Comparison of ENCODE assay signal across 17 cellular contexts in the genomic region with DNA sequence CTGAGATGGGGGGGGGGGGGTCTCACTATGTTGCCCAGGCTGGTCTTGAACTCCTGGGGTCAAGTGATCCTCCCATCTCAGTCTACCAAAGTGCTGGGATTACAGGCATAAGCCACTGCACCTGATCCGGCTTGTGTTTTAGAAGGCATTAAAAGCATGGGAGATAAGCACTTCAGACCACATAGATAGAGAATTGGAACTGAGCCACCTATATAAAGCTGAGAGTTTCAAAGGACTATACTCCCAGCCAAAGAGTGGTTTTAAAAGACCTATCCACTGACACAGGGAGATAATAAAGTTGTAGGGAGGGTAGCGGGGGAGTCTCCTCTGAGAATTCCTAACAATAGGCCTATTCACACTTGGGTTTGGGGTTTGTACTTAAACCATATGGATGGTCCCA.
"Had no signal": no experiment of that assay in that cellular context is flagged by ENCODE, and none has a peak within 500 bp of the region (broad histone marks: within the 10 kb centered on the region; RNA-seq: fewer than 3 reads in every experiment).

No MANE protein-coding gene starts in this region.

- H2AFZ ChIP-seq: hepatocyte had no signal

- H3K27me3 Mint-ChIP-seq: activated naive CD8-positive, alpha-beta T cell treated with anti-CD3 and anti-CD28 coated beads, Interleukin-2, amount 50 U/mL, for 24 hours had no signal

- H3K36me3 ChIP-seq: pancreas had no signal

- FAIRE-seq: kidney, pancreas, small intestine had no signal

- H3K4me1 ChIP-seq: tibial artery, vagina had no signal

- H3K27me3 ChIP-seq: hepatocyte, pancreas, tibial artery, vagina had no signal

- DNase-seq: activated CD4-positive, alpha-beta T cell treated with anti-CD3 and anti-CD28 coated beads for 48 hours; activated CD8-positive, alpha-beta memory T cell treated with anti-CD3 and anti-CD28 coated beads for 24 hours; activated naive CD4-positive, alpha-beta T cell treated with Interleukin-2 at 50 U/mL for 16 hours; activated naive CD8-positive, alpha-beta T cell treated with anti-CD3 and anti-CD28 coated beads, Interleukin-2, amount 50 U/mL, for 24 hours; central memory CD4-positive, alpha-beta T cell; cortex of kidney; effector CD8-positive, alpha-beta T cell; kidney; left ventricle myocardium superior; mesendoderm; pancreas; small intestine; tibial artery had no signal

- H3K27ac ChIP-seq: epithelial cell of prostate, hepatocyte, pancreas, tibial artery, vagina had no signal

- H3K4me3 Mint-ChIP-seq: activated naive CD8-positive, alpha-beta T cell treated with anti-CD3 and anti-CD28 coated beads, Interleukin-2, amount 50 U/mL, for 24 hours; neural crest cell had no signal

- H3K27ac Mint-ChIP-seq: activated naive CD8-positive, alpha-beta T cell treated with anti-CD3 and anti-CD28 coated beads, Interleukin-2, amount 50 U/mL, for 24 hours had no signal

- H3K9me3 ChIP-seq: pancreas, tibial artery, vagina had no signal

- H3K9me3 Mint-ChIP-seq: activated naive CD8-positive, alpha-beta T cell treated with anti-CD3 and anti-CD28 coated beads, Interleukin-2, amount 50 U/mL, for 24 hours; neural crest cell had no signal

- ATAC-seq: activated naive CD8-positive, alpha-beta T cell treated with anti-CD3 and anti-CD28 coated beads, Interleukin-2, amount 50 U/mL, for 24 hours; left ventricle myocardium superior had no signal

- H3K4me2 ChIP-seq: hepatocyte had no signal

- H3K4me3 ChIP-seq: hepatocyte, pancreas, tibial artery, vagina had no signal
